ENCODE assay signal across 1 cellular context in genomic region chr6:4620284-4621228, GRCh38.
TF ChIP-seq lines count a peak whose summit lies in the region.

No MANE protein-coding gene starts in this region.

TF ChIP-seq in K562, 482 proteins besides CTCF, POLR2A, EP300 and RAD21 (continued from another document and continues in another):
- TF ChIP-seq ZBTB5 (IDR thresholded peaks at IDR 0.05): no peak
- peak; percentile 98 for TF ChIP-seq TAL1 (IDR thresholded peaks at IDR 0.05)
- TF ChIP-seq, protein P1, sequence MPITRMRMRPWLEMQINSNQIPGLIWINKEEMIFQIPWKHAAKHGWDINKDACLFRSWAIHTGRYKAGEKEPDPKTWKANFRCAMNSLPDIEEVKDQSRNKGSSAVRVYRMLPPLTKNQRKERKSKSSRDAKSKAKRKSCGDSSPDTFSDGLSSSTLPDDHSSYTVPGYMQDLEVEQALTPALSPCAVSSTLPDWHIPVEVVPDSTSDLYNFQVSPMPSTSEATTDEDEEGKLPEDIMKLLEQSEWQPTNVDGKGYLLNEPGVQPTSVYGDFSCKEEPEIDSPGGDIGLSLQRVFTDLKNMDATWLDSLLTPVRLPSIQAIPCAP (CRISPR knock-in tag; IDR thresholded peaks at IDR 0.05; ENCODE audit: borderline replicate concordance): no peak
- TF ChIP-seq ATF3 (IDR thresholded peaks at IDR 0.05): peak; percentile 51; the same call in 1 of the 2 replicates
- TF ChIP-seq ATF3 (CRISPR knock-in tag; conservative IDR thresholded peaks at IDR 0.05): no peak
- no peak for TF ChIP-seq NCOA4 (IDR thresholded peaks at IDR 0.05; ENCODE audit: partially characterized antibody)
- TF ChIP-seq SMARCA4 (IDR thresholded peaks at IDR 0.05): peak; percentile 95
- no peak for TF ChIP-seq ZBTB34 (CRISPR knock-in tag; IDR thresholded peaks at IDR 0.05)
- TF ChIP-seq ZNF253 (CRISPR knock-in tag; conservative IDR thresholded peaks at IDR 0.05): no peak
- peak; percentile 87; the same call in 1 of the 2 replicates for TF ChIP-seq ETV5 (CRISPR knock-in tag; IDR thresholded peaks at IDR 0.05; ENCODE audit: low read depth)
- no peak for TF ChIP-seq POLR2H (tag; IDR thresholded peaks at IDR 0.05; ENCODE audit: low read depth)
- 0 out of 2 replicates have a peak, but pooled peaks have one; percentile 51 for TF ChIP-seq MECOM (CRISPR knock-in tag; IDR thresholded peaks at IDR 0.05)
- TF ChIP-seq, protein P2, sequence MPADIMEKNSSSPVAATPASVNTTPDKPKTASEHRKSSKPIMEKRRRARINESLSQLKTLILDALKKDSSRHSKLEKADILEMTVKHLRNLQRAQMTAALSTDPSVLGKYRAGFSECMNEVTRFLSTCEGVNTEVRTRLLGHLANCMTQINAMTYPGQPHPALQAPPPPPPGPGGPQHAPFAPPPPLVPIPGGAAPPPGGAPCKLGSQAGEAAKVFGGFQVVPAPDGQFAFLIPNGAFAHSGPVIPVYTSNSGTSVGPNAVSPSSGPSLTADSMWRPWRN (IDR thresholded peaks at IDR 0.05; ENCODE audit: low read depth): peak; percentile 57; the same call in 1 of the 2 replicates
- TF ChIP-seq OTX1 (CRISPR knock-in tag; IDR thresholded peaks at IDR 0.05): peak; percentile 44; the same call in 1 of the 2 replicates
- no peak for TF ChIP-seq YBX1 (IDR thresholded peaks at IDR 0.05)
- peak; percentile 64 for TF ChIP-seq ATF7 (IDR thresholded peaks at IDR 0.05)
- peak; percentile 94 for TF ChIP-seq ZNF766 (CRISPR knock-in tag; conservative IDR thresholded peaks at IDR 0.05)
- TF ChIP-seq, protein P3, sequence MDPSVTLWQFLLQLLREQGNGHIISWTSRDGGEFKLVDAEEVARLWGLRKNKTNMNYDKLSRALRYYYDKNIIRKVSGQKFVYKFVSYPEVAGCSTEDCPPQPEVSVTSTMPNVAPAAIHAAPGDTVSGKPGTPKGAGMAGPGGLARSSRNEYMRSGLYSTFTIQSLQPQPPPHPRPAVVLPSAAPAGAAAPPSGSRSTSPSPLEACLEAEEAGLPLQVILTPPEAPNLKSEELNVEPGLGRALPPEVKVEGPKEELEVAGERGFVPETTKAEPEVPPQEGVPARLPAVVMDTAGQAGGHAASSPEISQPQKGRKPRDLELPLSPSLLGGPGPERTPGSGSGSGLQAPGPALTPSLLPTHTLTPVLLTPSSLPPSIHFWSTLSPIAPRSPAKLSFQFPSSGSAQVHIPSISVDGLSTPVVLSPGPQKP (CRISPR knock-in tag; IDR thresholded peaks at IDR 0.05): no peak
- 0 out of 2 replicates have a peak, but pooled peaks have one; percentile 17 for TF ChIP-seq ZNF24 (IDR thresholded peaks at IDR 0.05)
- TF ChIP-seq NELFE (IDR thresholded peaks at IDR 0.05; ENCODE audit: insufficient read depth, insufficient read length): no peak
- peak; percentile 98 for TF ChIP-seq CBFA2T2 (conservative IDR thresholded peaks at IDR 0.05)
- TF ChIP-seq ERF (CRISPR knock-in tag; IDR thresholded peaks at IDR 0.05): 0 out of 2 replicates have a peak, but pooled peaks have one; percentile 30
- TF ChIP-seq MTA2 (IDR thresholded peaks at IDR 0.05; ENCODE audit: low read depth): peak; percentile 95
- TF ChIP-seq L3MBTL2 (IDR thresholded peaks at IDR 0.05): peak; percentile 41; the same call in 1 of the 2 replicates
- no peak; the same call in 1 of the 2 replicates for TF ChIP-seq GABPB1 (CRISPR knock-in tag; IDR thresholded peaks at IDR 0.05)
- peak; percentile 92 for TF ChIP-seq NFIC (IDR thresholded peaks at IDR 0.05)
- TF ChIP-seq, protein P4, sequence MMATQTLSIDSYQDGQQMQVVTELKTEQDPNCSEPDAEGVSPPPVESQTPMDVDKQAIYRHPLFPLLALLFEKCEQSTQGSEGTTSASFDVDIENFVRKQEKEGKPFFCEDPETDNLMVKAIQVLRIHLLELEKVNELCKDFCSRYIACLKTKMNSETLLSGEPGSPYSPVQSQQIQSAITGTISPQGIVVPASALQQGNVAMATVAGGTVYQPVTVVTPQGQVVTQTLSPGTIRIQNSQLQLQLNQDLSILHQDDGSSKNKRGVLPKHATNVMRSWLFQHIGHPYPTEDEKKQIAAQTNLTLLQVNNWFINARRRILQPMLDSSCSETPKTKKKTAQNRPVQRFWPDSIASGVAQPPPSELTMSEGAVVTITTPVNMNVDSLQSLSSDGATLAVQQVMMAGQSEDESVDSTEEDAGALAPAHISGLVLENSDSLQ (IDR thresholded peaks at IDR 0.05): peak; percentile 84
- peak; percentile 99 for TF ChIP-seq TCF3 (CRISPR knock-in tag; IDR thresholded peaks at IDR 0.05)
- TF ChIP-seq, protein P5, sequence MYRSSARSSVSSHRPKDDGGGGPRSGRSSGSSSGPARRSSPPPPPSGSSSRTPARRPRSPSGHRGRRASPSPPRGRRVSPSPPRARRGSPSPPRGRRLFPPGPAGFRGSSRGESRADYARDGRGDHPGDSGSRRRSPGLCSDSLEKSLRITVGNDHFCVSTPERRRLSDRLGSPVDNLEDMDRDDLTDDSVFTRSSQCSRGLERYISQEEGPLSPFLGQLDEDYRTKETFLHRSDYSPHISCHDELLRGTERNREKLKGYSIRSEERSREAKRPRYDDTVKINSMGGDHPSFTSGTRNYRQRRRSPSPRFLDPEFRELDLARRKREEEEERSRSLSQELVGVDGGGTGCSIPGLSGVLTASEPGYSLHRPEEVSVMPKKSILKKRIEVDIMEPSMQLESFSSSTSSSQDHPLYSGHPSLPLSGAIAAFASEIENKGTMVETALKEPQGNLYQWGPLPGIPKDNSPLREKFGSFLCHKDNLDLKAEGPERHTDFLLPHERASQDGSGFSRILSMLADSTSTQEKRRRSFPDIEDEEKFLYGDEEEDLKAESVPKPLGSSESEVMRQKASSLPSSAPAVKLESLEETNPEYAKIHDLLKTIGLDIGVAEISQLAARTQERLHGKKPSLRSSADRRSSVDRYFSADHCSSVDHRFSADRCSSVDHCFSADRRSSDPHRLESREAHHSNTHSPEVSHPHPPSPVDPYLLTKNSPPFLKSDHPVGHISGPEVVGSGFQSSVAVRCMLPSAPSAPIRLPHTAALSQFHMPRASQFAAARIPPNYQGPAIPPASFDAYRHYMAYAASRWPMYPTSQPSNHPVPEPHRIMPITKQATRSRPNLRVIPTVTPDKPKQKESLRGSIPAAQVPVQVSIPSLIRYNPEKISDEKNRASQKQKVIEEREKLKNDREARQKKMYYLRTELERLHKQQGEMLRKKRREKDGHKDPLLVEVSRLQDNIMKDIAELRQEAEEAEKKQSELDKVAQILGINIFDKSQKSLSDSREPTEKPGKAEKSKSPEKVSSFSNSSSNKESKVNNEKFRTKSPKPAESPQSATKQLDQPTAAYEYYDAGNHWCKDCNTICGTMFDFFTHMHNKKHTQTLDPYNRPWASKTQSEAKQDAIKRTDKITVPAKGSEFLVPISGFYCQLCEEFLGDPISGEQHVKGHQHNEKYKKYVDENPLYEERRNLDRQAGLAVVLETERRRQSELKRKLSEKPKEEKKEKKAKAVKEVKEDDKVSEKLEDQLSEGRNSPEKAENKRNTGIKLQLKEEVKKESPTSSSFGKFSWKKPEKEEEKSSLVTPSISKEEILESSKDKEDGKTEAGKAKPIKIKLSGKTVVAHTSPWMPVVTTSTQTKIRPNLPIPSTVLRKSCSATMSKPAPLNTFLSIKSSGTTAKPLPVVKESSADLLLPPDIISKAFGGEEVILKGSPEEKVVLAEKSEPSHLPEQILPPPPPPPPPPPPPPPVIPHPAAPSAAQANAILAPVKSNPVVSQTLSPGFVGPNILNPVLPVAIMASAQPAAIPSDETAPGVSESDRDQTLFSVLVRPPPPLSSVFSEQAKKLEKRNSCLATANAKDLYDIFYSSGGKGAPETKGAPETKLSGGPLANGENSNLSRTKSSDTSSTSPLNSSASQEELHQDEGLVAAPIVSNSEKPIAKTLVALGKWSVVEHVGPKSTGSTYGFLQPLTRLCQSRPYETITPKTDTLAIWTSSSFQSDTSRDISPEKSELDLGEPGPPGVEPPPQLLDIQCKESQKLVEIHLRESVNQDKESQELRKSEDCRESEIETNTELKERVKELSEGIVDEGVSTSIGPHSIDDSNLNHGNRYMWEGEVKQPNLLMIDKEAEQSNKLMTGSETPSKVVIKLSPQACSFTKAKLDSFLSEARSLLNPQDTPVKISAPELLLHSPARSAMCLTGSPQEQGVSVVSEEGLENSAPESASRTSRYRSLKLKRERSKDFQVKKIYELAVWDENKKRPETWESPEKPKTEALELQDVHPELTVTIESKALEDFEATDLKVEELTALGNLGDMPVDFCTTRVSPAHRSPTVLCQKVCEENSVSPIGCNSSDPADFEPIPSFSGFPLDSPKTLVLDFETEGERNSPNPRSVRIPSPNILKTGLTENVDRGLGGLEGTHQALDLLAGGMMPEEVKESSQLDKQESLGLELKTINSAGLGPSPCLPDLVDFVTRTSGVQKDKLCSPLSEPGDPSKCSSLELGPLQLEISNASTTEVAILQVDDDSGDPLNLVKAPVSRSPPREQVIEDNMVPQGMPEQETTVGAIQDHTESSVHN (IDR thresholded peaks at IDR 0.05; ENCODE audit: borderline replicate concordance in 1 of 2, low read depth in 1 of 2): no peak
- TF ChIP-seq PTRF (tag; IDR thresholded peaks at IDR 0.05): no peak
- peak in 1 of 2 experiments; percentile 89; a peak in 3 of 4 replicates for TF ChIP-seq TBL1XR1 (IDR thresholded peaks at IDR 0.05; ENCODE audit: low read length in 2 of 2)
- TF ChIP-seq, protein P6, sequence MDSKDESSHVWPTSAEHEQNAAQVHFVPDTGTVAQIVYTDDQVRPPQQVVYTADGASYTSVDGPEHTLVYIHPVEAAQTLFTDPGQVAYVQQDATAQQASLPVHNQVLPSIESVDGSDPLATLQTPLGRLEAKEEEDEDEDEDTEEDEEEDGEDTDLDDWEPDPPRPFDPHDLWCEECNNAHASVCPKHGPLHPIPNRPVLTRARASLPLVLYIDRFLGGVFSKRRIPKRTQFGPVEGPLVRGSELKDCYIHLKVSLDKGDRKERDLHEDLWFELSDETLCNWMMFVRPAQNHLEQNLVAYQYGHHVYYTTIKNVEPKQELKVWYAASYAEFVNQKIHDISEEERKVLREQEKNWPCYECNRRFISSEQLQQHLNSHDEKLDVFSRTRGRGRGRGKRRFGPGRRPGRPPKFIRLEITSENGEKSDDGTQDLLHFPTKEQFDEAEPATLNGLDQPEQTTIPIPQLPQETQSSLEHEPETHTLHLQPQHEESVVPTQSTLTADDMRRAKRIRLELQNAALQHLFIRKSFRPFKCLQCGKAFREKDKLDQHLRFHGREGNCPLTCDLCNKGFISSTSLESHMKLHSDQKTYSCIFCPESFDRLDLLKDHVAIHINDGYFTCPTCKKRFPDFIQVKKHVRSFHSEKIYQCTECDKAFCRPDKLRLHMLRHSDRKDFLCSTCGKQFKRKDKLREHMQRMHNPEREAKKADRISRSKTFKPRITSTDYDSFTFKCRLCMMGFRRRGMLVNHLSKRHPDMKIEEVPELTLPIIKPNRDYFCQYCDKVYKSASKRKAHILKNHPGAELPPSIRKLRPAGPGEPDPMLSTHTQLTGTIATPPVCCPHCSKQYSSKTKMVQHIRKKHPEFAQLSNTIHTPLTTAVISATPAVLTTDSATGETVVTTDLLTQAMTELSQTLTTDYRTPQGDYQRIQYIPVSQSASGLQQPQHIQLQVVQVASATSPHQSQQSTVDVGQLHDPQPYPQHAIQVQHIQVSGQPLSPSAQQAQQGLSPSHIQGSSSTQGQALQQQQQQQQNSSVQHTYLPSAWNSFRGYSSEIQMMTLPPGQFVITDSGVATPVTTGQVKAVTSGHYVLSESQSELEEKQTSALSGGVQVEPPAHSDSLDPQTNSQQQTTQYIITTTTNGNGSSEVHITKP (IDR thresholded peaks at IDR 0.05; ENCODE audit: partially characterized antibody): no peak
- no peak for TF ChIP-seq CBX2 (IDR thresholded peaks at IDR 0.05; ENCODE audit: insufficient read depth, low read length, poor library complexity, severe bottlenecking)
- TF ChIP-seq HNRNPLL (IDR thresholded peaks at IDR 0.05; ENCODE audit: low read depth, low read length, poor library complexity, severe bottlenecking): no peak
- TF ChIP-seq RNF2 (IDR thresholded peaks at IDR 0.05): peak; percentile 75
- 0 out of 2 replicates have a peak, but pooled peaks have one; percentile 70 for TF ChIP-seq CREB3 (tag; conservative IDR thresholded peaks at IDR 0.05; ENCODE audit: low read depth)
- TF ChIP-seq ATF1 (CRISPR knock-in tag; IDR thresholded peaks at IDR 0.05): no peak
- TF ChIP-seq ATF1 (tag; IDR thresholded peaks at IDR 0.05): peak; percentile 65
- no peak for TF ChIP-seq SP1 (CRISPR knock-in tag; IDR thresholded peaks at IDR 0.05)
- TF ChIP-seq HNRNPUL1 (IDR thresholded peaks at IDR 0.05; ENCODE audit: low read length): no peak
- TF ChIP-seq CAMTA2 (CRISPR knock-in tag; conservative IDR thresholded peaks at IDR 0.05): no peak
- TF ChIP-seq CBX3 (IDR thresholded peaks at IDR 0.05; ENCODE audit: borderline replicate concordance in 1 of 2, low read length in 2 of 2): peak in 1 of 2 experiments; percentile 66; a peak in 1 of 3 replicates
- no peak for TF ChIP-seq ZNF778 (CRISPR knock-in tag; IDR thresholded peaks at IDR 0.05)
